24 cellular contexts compared by ENCODE assay signal in the genomic region with DNA sequence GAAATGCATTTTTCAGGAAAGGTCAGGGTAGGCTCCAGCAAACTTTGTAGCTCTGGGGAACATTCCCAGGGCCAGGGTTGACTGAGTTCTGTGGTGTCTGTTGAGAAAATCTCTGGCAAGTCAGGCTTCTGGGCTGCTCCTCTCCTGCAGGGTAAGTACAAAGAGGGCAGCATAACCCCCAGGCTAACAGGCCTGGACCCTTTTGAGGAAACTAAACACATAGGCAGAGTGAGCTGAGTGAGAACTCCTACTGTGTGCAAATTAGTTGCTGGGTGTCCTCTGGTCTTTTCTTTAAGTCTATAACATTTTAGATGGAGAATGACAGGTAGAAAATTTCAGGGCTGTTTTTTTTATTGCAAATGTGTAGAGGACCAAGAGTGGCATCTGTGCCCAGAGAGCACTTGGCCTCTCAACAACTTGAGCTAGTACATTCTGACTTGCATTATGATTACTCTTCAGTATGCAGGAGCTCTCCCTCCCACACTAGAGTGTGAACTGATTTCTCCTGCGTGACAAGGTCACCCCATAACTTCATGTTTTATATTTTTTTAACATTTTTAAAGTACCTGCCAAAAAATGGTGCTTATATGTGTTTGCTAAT. TPM values are rescaled to one million over a fixed set of nuclear protein-coding genes. Genes with fewer than 3 reads are reported as not detected.
"Had no signal": no experiment of that assay in that cellular context is flagged by ENCODE, and none has a peak within 500 bp of the region (broad histone marks: within the 10 kb centered on the region; RNA-seq: fewer than 3 reads in every experiment).

No MANE protein-coding gene starts in this region.

- DNase-seq: islet precursor cell; left ventricle myocardium inferior; mesendoderm; midbrain; mucosa of descending colon; naive thymus-derived CD4-positive, alpha-beta T cell; ovary; right lobe of liver; stimulated activated CD4-positive, alpha-beta T cell treated with anti-CD3 and anti-CD28 coated beads, Interleukin-1b, Interleukin-23, amount 100 ng/mL, for 48 hours; stimulated activated CD4-positive, alpha-beta T cell treated with anti-CD3 and anti-CD28 coated beads, Interleukin-2, amount 100 ng/mL, for 48 hours; stimulated activated naive B cell treated with anti-CD40 and anti-IgM and Interleukin-4, amounts not matched to agents 10 μg/mL and 1 μg/mL and 100 μg/mL, for 72 hours; stimulated activated naive CD8-positive, alpha-beta T cell treated with anti-CD3 and anti-CD28 coated beads, Interleukin-15, Interleukin-2, amounts not matched to agents 100 U/mL and 50 U/mL, for 24 hours; stomach; testis; thyroid gland; transverse colon; upper lobe of left lung had no signal

- H3K9me3 ChIP-seq: ovary, testis, thyroid gland, vagina had no signal

- H3K4me2 ChIP-seq: smooth muscle cell had no signal

- H3K27me3 ChIP-seq: ovary, right atrium auricular region, right lobe of liver, stomach, testis, thyroid gland, transverse colon, upper lobe of left lung, vagina had no signal

- H3K36me3 ChIP-seq: left ventricle myocardium inferior, ovary, right atrium auricular region, thyroid gland, upper lobe of left lung, vagina had no signal

- H3K4me3 ChIP-seq: left ventricle myocardium inferior, lung, mucosa of descending colon, ovary, right atrium auricular region, right lobe of liver, smooth muscle cell, stomach, testis, thyroid gland, transverse colon, upper lobe of left lung, vagina had no signal

- H3K4me1 ChIP-seq: left ventricle myocardium inferior, right atrium auricular region, right lobe of liver, stomach, testis, thyroid gland, transverse colon, upper lobe of left lung, vagina had no signal

- H3K27ac ChIP-seq: left ventricle myocardium inferior, ovary, right atrium auricular region, right lobe of liver, stomach, testis, thyroid gland, transverse colon, upper lobe of left lung, vagina had no signal

- ATAC-seq: mucosa of descending colon; naive thymus-derived CD4-positive, alpha-beta T cell; natural killer cell treated with Interleukin-12 subunit alpha and Interleukin-12 subunit beta and Interleukin-15 and Interleukin-18, amount 100 ng/mL, for 72 hours; right lobe of liver; stimulated activated naive B cell treated with anti-CD40 and anti-IgM and Interleukin-4, amounts not matched to agents 10 μg/mL and 1 μg/mL and 100 μg/mL, for 72 hours; stimulated activated naive CD8-positive, alpha-beta T cell treated with anti-CD3 and anti-CD28 coated beads, Interleukin-15, Interleukin-2, amounts not matched to agents 100 U/mL and 50 U/mL, for 24 hours had no signal

RNA-seq across cellular contexts. Expression of gene GPR39, which starts 49.9 kb away (rescaled TPM):
- total RNA-seq: left ventricle myocardium inferior; naive thymus-derived CD4-positive, alpha-beta T cell; natural killer cell treated with Interleukin-12 subunit alpha and Interleukin-12 subunit beta and Interleukin-15 and Interleukin-18, amount 100 ng/mL, for 72 hours; omental fat pad; pulmonary artery endothelial cell; vagina had no signal
- polyA plus RNA-seq: naive thymus-derived CD4-positive, alpha-beta T cell had no signal
